1 cellular context compared by ENCODE assay signal in the genomic region with DNA sequence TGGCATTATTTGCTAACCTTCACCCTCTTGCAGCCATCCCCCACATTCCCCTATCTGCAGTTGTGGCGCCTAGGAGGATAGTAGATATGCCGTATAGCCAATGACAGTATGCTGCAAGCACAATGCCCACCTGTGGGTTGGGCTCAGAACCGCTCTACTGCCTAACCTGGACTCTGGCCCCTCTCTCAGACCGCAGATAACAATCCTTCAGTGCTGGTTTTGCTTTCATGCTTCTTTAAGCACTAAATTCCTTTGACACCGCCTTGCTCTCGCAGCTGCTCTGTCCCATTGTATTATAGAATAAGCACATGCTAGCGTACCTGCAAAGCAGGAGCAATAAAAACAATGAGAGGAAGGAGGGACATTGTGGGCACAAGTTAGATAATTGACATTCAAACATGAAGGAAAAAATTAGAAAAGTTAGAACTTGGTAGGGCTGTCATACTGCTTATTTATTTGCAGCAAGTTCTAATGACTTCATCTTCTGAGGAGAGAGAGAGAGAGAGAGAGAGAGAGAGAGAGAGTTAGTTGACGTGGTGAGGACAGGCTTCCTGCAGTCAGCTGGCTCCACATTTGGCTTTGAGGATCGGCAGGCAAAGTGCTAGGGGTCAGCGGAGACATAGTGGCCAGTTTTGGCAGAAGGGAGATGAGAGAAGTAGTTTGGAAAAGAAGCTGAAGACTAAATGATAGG.
TF ChIP-seq lines count a peak whose summit lies in the region.

No MANE protein-coding gene starts in this region.

TF ChIP-seq in GM23338, 12 proteins besides CTCF, POLR2A, EP300 and RAD21 (continued from another document):
- TF ChIP-seq, protein P1, sequence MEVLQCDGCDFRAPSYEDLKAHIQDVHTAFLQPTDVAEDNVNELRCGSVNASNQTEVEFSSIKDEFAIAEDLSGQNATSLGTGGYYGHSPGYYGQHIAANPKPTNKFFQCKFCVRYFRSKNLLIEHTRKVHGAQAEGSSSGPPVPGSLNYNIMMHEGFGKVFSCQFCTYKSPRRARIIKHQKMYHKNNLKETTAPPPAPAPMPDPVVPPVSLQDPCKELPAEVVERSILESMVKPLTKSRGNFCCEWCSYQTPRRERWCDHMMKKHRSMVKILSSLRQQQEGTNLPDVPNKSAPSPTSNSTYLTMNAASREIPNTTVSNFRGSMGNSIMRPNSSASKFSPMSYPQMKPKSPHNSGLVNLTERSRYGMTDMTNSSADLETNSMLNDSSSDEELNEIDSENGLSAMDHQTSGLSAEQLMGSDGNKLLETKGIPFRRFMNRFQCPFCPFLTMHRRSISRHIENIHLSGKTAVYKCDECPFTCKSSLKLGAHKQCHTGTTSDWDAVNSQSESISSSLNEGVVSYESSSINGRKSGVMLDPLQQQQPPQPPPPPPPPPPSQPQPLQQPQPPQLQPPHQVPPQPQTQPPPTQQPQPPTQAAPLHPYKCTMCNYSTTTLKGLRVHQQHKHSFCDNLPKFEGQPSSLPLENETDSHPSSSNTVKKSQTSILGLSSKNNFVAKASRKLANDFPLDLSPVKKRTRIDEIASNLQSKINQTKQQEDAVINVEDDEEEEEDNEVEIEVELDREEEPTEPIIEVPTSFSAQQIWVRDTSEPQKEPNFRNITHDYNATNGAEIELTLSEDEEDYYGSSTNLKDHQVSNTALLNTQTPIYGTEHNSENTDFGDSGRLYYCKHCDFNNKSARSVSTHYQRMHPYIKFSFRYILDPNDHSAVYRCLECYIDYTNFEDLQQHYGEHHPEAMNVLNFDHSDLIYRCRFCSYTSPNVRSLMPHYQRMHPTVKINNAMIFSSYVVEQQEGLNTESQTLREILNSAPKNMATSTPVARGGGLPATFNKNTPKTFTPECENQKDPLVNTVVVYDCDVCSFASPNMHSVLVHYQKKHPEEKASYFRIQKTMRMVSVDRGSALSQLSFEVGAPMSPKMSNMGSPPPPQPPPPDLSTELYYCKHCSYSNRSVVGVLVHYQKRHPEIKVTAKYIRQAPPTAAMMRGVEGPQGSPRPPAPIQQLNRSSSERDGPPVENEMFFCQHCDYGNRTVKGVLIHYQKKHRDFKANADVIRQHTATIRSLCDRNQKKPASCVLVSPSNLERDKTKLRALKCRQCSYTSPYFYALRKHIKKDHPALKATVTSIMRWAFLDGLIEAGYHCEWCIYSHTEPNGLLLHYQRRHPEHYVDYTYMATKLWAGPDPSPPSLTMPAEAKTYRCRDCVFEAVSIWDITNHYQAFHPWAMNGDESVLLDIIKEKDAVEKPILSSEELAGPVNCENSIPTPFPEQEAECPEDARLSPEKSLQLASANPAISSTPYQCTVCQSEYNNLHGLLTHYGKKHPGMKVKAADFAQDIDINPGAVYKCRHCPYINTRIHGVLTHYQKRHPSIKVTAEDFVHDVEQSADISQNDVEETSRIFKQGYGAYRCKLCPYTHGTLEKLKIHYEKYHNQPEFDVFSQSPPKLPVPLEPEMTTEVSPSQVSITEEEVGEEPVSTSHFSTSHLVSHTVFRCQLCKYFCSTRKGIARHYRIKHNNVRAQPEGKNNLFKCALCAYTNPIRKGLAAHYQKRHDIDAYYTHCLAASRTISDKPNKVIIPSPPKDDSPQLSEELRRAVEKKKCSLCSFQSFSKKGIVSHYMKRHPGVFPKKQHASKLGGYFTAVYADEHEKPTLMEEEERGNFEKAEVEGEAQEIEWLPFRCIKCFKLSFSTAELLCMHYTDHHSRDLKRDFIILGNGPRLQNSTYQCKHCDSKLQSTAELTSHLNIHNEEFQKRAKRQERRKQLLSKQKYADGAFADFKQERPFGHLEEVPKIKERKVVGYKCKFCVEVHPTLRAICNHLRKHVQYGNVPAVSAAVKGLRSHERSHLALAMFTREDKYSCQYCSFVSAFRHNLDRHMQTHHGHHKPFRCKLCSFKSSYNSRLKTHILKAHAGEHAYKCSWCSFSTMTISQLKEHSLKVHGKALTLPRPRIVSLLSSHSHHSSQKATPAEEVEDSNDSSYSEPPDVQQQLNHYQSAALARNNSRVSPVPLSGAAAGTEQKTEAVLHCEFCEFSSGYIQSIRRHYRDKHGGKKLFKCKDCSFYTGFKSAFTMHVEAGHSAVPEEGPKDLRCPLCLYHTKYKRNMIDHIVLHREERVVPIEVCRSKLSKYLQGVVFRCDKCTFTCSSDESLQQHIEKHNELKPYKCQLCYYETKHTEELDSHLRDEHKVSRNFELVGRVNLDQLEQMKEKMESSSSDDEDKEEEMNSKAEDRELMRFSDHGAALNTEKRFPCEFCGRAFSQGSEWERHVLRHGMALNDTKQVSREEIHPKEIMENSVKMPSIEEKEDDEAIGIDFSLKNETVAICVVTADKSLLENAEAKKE (CRISPR knock-in tag; IDR thresholded peaks at IDR 0.05) = no peak
- TF ChIP-seq CREB1 (CRISPR knock-in tag; IDR thresholded peaks at IDR 0.05; ENCODE audit: low read depth) (no peak), ZNF114 (CRISPR knock-in tag; IDR thresholded peaks at IDR 0.05) (no peak), JUNB (IDR thresholded peaks at IDR 0.05; ENCODE audit: unreplicated experiment) (no peak), EZH2 (IDR thresholded peaks at IDR 0.05; ENCODE audit: low read depth, unreplicated experiment) (no peak), EZH2phosphoT487 (IDR thresholded peaks at IDR 0.05; ENCODE audit: unreplicated experiment) (no peak), POLR2AphosphoS5 (IDR thresholded peaks at IDR 0.05; ENCODE audit: low read depth) (no peak), ZNF331 (CRISPR knock-in tag; IDR thresholded peaks at IDR 0.05; ENCODE audit: low read depth) (no peak)
- TF ChIP-seq, protein P2, sequence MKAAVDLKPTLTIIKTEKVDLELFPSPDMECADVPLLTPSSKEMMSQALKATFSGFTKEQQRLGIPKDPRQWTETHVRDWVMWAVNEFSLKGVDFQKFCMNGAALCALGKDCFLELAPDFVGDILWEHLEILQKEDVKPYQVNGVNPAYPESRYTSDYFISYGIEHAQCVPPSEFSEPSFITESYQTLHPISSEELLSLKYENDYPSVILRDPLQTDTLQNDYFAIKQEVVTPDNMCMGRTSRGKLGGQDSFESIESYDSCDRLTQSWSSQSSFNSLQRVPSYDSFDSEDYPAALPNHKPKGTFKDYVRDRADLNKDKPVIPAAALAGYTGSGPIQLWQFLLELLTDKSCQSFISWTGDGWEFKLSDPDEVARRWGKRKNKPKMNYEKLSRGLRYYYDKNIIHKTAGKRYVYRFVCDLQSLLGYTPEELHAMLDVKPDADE (IDR thresholded peaks at IDR 0.05) = no peak
- TF ChIP-seq, protein P3, sequence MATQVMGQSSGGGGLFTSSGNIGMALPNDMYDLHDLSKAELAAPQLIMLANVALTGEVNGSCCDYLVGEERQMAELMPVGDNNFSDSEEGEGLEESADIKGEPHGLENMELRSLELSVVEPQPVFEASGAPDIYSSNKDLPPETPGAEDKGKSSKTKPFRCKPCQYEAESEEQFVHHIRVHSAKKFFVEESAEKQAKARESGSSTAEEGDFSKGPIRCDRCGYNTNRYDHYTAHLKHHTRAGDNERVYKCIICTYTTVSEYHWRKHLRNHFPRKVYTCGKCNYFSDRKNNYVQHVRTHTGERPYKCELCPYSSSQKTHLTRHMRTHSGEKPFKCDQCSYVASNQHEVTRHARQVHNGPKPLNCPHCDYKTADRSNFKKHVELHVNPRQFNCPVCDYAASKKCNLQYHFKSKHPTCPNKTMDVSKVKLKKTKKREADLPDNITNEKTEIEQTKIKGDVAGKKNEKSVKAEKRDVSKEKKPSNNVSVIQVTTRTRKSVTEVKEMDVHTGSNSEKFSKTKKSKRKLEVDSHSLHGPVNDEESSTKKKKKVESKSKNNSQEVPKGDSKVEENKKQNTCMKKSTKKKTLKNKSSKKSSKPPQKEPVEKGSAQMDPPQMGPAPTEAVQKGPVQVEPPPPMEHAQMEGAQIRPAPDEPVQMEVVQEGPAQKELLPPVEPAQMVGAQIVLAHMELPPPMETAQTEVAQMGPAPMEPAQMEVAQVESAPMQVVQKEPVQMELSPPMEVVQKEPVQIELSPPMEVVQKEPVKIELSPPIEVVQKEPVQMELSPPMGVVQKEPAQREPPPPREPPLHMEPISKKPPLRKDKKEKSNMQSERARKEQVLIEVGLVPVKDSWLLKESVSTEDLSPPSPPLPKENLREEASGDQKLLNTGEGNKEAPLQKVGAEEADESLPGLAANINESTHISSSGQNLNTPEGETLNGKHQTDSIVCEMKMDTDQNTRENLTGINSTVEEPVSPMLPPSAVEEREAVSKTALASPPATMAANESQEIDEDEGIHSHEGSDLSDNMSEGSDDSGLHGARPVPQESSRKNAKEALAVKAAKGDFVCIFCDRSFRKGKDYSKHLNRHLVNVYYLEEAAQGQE (IDR thresholded peaks at IDR 0.05; ENCODE audit: unreplicated experiment) = no peak
